Comparison of ENCODE assay signal across 8 cellular contexts in the genomic region with DNA sequence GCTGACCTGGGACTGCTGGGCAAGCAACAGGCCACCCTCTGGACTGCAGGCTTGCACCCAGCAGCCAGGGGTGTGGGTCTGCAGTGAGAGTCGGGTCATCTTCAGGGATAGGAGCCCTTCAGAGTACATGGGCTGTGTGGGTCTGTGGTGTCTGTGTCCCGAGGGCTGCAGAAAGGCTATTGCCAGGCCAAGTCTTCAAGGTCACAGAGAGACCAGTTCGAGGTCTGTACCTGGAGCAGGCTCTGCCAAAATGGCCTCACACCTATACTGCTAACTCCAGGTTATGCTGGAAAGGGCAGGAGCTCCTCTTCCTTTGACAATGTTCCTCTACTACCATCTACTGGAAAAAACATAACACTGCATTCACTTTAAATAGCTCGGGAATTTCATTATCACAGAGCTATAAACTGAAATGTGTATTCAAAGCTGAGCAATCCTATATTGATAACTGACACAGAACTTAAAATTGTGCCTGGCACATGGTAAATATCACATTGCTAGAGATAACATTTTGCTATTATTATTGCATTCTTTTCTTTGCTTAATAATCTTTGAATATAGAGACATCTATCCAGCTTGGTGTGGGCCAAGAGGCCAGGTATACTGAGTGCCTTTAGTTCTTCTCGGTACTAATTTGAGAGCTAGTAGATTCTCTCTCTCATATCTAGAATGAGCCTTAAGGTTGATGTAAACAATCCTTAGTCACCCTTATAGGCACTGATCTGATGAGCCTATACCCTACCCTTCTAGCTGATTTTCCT. TPM values are rescaled to one million over a fixed set of nuclear protein-coding genes. Genes with fewer than 3 reads are reported as not detected.
DNase-seq lines count a peak whose midpoint lies in the region; ATAC-seq and TF ChIP-seq lines count a peak whose summit lies in the region.

No MANE protein-coding gene starts in this region.

- peak; percentile 54 for TF ChIP-seq CTCF in GM10248 (IDR thresholded peaks at IDR 0.05; ENCODE audit: control extremely low read depth, extremely low read depth, low read depth, missing control alignments)
- peak; percentile 65 for TF ChIP-seq CTCF in brain microvascular endothelial cell (IDR thresholded peaks at IDR 0.05; ENCODE audit: low read depth, low read length, missing control alignments)
- peak; percentile 69 for TF ChIP-seq CTCF in upper lobe of right lung (IDR thresholded peaks at IDR 0.05)

- ATAC-seq in HG03103 (IDR thresholded peaks at IDR 0.05; ENCODE audit: low read depth, unreplicated experiment) (peak; percentile 62), upper lobe of right lung (peak; percentile 91)
- no peak for ATAC-seq in activated CD8-positive, alpha-beta memory T cell treated with anti-CD3 and anti-CD28 coated beads, Interleukin-2, amount 10 ng/mL, durations not matched to agents 7 days and 5 days

- H3K4me1 Mint-ChIP-seq in activated CD8-positive, alpha-beta memory T cell treated with anti-CD3 and anti-CD28 coated beads, Interleukin-2, amount 10 ng/mL, durations not matched to agents 7 days and 5 days, result no peaks in the 10 kb centered on the region

- H3K27ac ChIP-seq in brain microvascular endothelial cell (no peak overlapping the region), upper lobe of right lung (no peak overlapping the region)

- H3K4me1 ChIP-seq in upper lobe of right lung, result no peaks in the 10 kb centered on the region

- peak; percentile 44 for DNase-seq in A172 (ENCODE audit: low spot score)
- DNase-seq in GM10248 (ENCODE audit: extremely low spot score), result peak; percentile 56
- peak; percentile 33 for DNase-seq in NCI-H510A (lab: John Stamatoyannopoulos, UW)
- no peak for DNase-seq in brain microvascular endothelial cell
- peak; percentile 67 for DNase-seq in kidney tubule cell (ENCODE audit: low spot score)
- DNase-seq in upper lobe of right lung, result no peak
- no peak for DNase-seq in activated CD8-positive, alpha-beta memory T cell treated with anti-CD3 and anti-CD28 coated beads, Interleukin-2, amount 10 ng/mL, durations not matched to agents 7 days and 5 days

- H3K27ac Mint-ChIP-seq in activated CD8-positive, alpha-beta memory T cell treated with anti-CD3 and anti-CD28 coated beads, Interleukin-2, amount 10 ng/mL, durations not matched to agents 7 days and 5 days, result no peak overlapping the region

- H3K9me3 ChIP-seq in upper lobe of right lung, result no peaks in the 10 kb centered on the region

- in situ Hi-C loops in brain microvascular endothelial cell (cut with HindIII; ENCODE audit: low pct_ligation_motif_present, low sequenced_read_pairs), result no loop called here

- intact Hi-C loops in upper lobe of right lung (cut with DNase I), result no loop called here

- H3K27me3 ChIP-seq in brain microvascular endothelial cell (replicated peaks), result no peaks in the 10 kb centered on the region
- H3K27me3 ChIP-seq in upper lobe of right lung, result no peaks in the 10 kb centered on the region

- H3K9me3 Mint-ChIP-seq in activated CD8-positive, alpha-beta memory T cell treated with anti-CD3 and anti-CD28 coated beads, Interleukin-2, amount 10 ng/mL, durations not matched to agents 7 days and 5 days (ENCODE audit: low read depth), result no peaks in the 10 kb centered on the region

- peaks cover 22% of the 10 kb centered on the region for H3K27me3 Mint-ChIP-seq in activated CD8-positive, alpha-beta memory T cell treated with anti-CD3 and anti-CD28 coated beads, Interleukin-2, amount 10 ng/mL, durations not matched to agents 7 days and 5 days

- POLR2A ChIA-PET in GM10248 (lab: Yijun Ruan, JAX), result no interaction called here

- H3K36me3 Mint-ChIP-seq in activated CD8-positive, alpha-beta memory T cell treated with anti-CD3 and anti-CD28 coated beads, Interleukin-2, amount 10 ng/mL, durations not matched to agents 7 days and 5 days, result no peaks in the 10 kb centered on the region

- no peak overlapping the region for H3K4me3 ChIP-seq in brain microvascular endothelial cell (ENCODE audit: low read depth, low read length)
- H3K4me3 ChIP-seq in upper lobe of right lung, result no peak overlapping the region

- no peak overlapping the region for H3K4me3 Mint-ChIP-seq in activated CD8-positive, alpha-beta memory T cell treated with anti-CD3 and anti-CD28 coated beads, Interleukin-2, amount 10 ng/mL, durations not matched to agents 7 days and 5 days

- H3K36me3 ChIP-seq in brain microvascular endothelial cell (replicated peaks) (no peaks in the 10 kb centered on the region), upper lobe of right lung (no peaks in the 10 kb centered on the region)

- CTCF ChIA-PET in GM10248 (lab: Yijun Ruan, JAX), result interaction anchor here (0.6 to 3.8 kb wide), 54 partner anchors 9 to 1789 kb away, joined by 3 to 63 read pairs (median 4); a partner anchor contains a TSS
- CTCF ChIA-PET in activated CD8-positive, alpha-beta memory T cell treated with anti-CD3 and anti-CD28 coated beads, Interleukin-2, amount 10 ng/mL, durations not matched to agents 7 days and 5 days (lab: Charles Lee), result interaction anchor here (0.6 to 1.9 kb wide), 18 partner anchors 32 to 784 kb away, joined by 3 to 22 read pairs (median 4); a partner anchor contains a TSS

RNA-seq across cellular contexts. Expression of a gene that starts 6.9 kb away (rescaled TPM):
- not detected in 2 replicates for total RNA-seq in A172 (2014; rRNA removed; shearing (Covaris generic))
- 14.9 TPM for total RNA-seq in upper lobe of right lung
- under 1 TPM; 0.32 to 0.70 TPM for total RNA-seq in activated CD8-positive, alpha-beta memory T cell treated with anti-CD3 and anti-CD28 coated beads, Interleukin-2, amount 10 ng/mL, durations not matched to agents 7 days and 5 days

Comparison
In these comparisons a context has a peak if more than half of its experiments do, and no peak if none do; other contexts are left out.
1. DNase-seq: peak in A172 (single experiment), GM10248 (single experiment), NCI-H510A (single experiment) and kidney tubule cell (single experiment); none in brain microvascular endothelial cell (single experiment), upper lobe of right lung (single experiment) and activated CD8-positive, alpha-beta memory T cell treated with anti-CD3 and anti-CD28 coated beads, Interleukin-2, amount 10 ng/mL, durations not matched to agents 7 days and 5 days (single experiment).
2. Peak in every context shown above with its lines, with median percentiles within 50 percentile points of each other: CTCF ChIP-seq.